ENCODE assay signal across 1 cellular context in genomic region chr2:39437522-39438296, GRCh38.
TF ChIP-seq lines count a peak whose summit lies in the region.

No MANE protein-coding gene starts in this region.

TF ChIP-seq in HepG2, 621 proteins besides CTCF, POLR2A, EP300 and RAD21 (continued from another document):
- no peak for TF ChIP-seq ZBTB40 (IDR thresholded peaks at IDR 0.05)
- 0 out of 2 replicates have a peak, but pooled peaks have one; percentile 62 for TF ChIP-seq ZBTB40 (CRISPR knock-in tag; IDR thresholded peaks at IDR 0.05)
- TF ChIP-seq ZNF674 (CRISPR knock-in tag; IDR thresholded peaks at IDR 0.05; ENCODE audit: low read depth), result 0 out of 2 replicates have a peak, but pooled peaks have one; percentile 79
- no peak for TF ChIP-seq NR3C1 (CRISPR knock-in tag; IDR thresholded peaks at IDR 0.05)
- TF ChIP-seq HOXD1 (CRISPR knock-in tag; IDR thresholded peaks at IDR 0.05), result no peak
- no peak for TF ChIP-seq HBP1 (CRISPR knock-in tag; IDR thresholded peaks at IDR 0.05; ENCODE audit: low read depth)
